In the genomic region with DNA sequence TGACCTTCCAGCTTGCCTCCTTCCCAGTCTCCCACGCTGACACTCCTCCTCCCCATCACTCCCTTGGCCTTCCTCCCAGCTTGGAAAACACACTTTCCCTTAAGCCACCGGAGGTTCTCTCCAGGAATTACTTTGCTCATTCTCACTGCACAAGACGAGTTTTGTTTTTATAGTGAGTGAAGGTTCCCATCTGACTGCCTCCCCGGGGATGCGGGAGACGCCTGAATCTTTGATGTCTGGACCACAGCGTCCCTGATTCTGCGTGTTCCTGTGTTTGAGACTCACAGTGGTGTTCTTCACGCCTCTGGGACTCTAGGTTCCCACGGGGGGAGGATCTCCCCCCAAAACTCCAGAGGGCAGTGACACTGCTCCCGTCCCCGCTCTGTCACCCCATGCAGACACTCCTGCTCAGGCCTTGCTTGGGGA, we compare ENCODE assay signal across 10 cellular contexts. TPM values are rescaled to one million over a fixed set of nuclear protein-coding genes. Genes with fewer than 3 reads are reported as not detected.
DNase-seq lines count a peak whose midpoint lies in the region; ATAC-seq and TF ChIP-seq lines count a peak whose summit lies in the region.
"Had no signal": no experiment of that assay in that cellular context is flagged by ENCODE, and none has a peak within 500 bp of the region (broad histone marks: within the 10 kb centered on the region; RNA-seq: fewer than 3 reads in every experiment).

No MANE protein-coding gene starts in this region.

- in situ Hi-C loops in Panc1 (cut with HindIII; ENCODE audit: low pct_unique_long_range_greater_than_20kb, low sequenced_read_pairs) = no loop called here

- POLR2A ChIA-PET in Panc1 (lab: Charles Lee) = no interaction called here

- H3K36me3 ChIP-seq in Panc1 (ENCODE audit: control insufficient read depth, insufficient read depth, low read length) = no peaks in the 10 kb centered on the region
- no peaks in the 10 kb centered on the region for H3K36me3 ChIP-seq in stomach

- DNase-seq in Panc1 (ENCODE audit: low read depth, low spot score) (no peak), left kidney (ENCODE audit: low read depth, low spot score) (peak; percentile 73), stomach (no peak), GOT3 (lab: John Stamatoyannopoulos, UW) (no peak)
- DNase-seq: NCI-H524 treated with DMSO at 0.1 percent for 48 hours had no signal

- no peak for TF ChIP-seq EP300 in stomach (IDR thresholded peaks at IDR 0.05)

- no peaks in the 10 kb centered on the region for H3K9me3 ChIP-seq in Panc1 (ENCODE audit: control insufficient read depth, insufficient read depth, low read depth, low read length)
- no peaks in the 10 kb centered on the region for H3K9me3 ChIP-seq in stomach

- no peaks in the 10 kb centered on the region for H3K4me1 ChIP-seq in Panc1 (ENCODE audit: control insufficient read depth, insufficient read depth, low read length)
- H3K4me1 ChIP-seq in stomach = peaks cover 0 to 28% (median 16%) of the 10 kb centered on the region in 4 donors

- CTCF ChIA-PET in Panc1 (lab: Charles Lee) = interaction anchor here (1.7 kb wide), 1 partner anchor 77 kb away, joined by 5 read pairs; no protein-coding TSS in a partner anchor

- H3K4me3 ChIP-seq in Panc1 (ENCODE audit: low read depth in 2 of 2, low read length in 2 of 2) (no peak overlapping the region), stomach (no peak overlapping the region)

- H3K27ac ChIP-seq in Panc1 (ENCODE audit: low read length) = no peak overlapping the region
- peak overlapping the region; percentile 94 for H3K27ac ChIP-seq in cingulate gyrus (ENCODE audit: low read depth, low read length)
- H3K27ac ChIP-seq in stomach = peak overlapping the region in 4 of 5 donors; percentile 26 to 67 (median 28)

- 40 to 56% (median 54%) methylated on average over 12 of the region's 12 CpGs for WGBS in stomach, 5 donors

- ATAC-seq in Panc1 (peak; percentile 9; the same call in 1 of the 2 replicates), HG03342 (IDR thresholded peaks at IDR 0.05; ENCODE audit: unreplicated experiment) (no peak), GM21423 (IDR thresholded peaks at IDR 0.05; ENCODE audit: unreplicated experiment) (no peak)
- ATAC-seq: activated CD4-positive, CD25-positive, alpha-beta regulatory T cell treated with anti-CD3 and anti-CD28 coated beads, Interleukin-2, amount 50 U/mL, for 24 hours had no signal

- no TSS peak for BruUV-seq in Panc1 (replicated peaks; lab: Mats Ljungman, UMichigan)

- H3K27me3 ChIP-seq in Panc1 (ENCODE audit: control insufficient read depth, insufficient read depth, low read length) = peaks cover 2% of the 10 kb centered on the region; the same call in 1 of the 2 replicates
- peaks cover 0 to 63% (median 15%) of the 10 kb centered on the region in 3 donors for H3K27me3 ChIP-seq in stomach

- TF ChIP-seq POLR2A in stomach (IDR thresholded peaks at IDR 0.05) = no peak

- TF ChIP-seq CTCF in Panc1 (IDR thresholded peaks at IDR 0.05) (no peak), stomach (IDR thresholded peaks at IDR 0.05) (no peak)

- intact Hi-C loops in Panc1 (cut with micrococcal nuclease; ENCODE audit: unreplicated experiment) = no loop called here
- intact Hi-C loops in stomach (cut with DNase I; ENCODE audit: low total_unique reads) = no loop called here

RNA-seq across cellular contexts. Expression of a gene that starts 2.0 kb away (rescaled TPM):
- not detected for total RNA-seq in Panc1 (2021; ENCODE audit: unreplicated experiment)
- polyA plus RNA-seq in Panc1 (2012; ENCODE audit: insufficient read length) = not detected
- not detected for total RNA-seq in stomach
- not detected for polyA plus RNA-seq in stomach
- total RNA-seq: urinary bladder had no signal

RNA-seq across cellular contexts. Expression of a gene that starts 50.0 kb away (rescaled TPM):
- not detected for total RNA-seq in Panc1 (2021; ENCODE audit: unreplicated experiment)
- not detected for polyA plus RNA-seq in Panc1 (2012; ENCODE audit: insufficient read length)
- 10 to 100 TPM in 1 of 5 donors, under 1 TPM in 1, not detected in 3; 0.58 to 44.3 TPM for total RNA-seq in stomach
- under 1 TPM; 0.20 to 0.62 (median 0.46) TPM for polyA plus RNA-seq in stomach
